In genomic region chr3:64023187-64023860, GRCh38 we compare ENCODE assay signal across 8 cellular contexts. TPM values are rescaled to one million over a fixed set of nuclear protein-coding genes. Genes with fewer than 3 reads are reported as not detected.
DNase-seq lines count a peak whose midpoint lies in the region; ATAC-seq and TF ChIP-seq lines count a peak whose summit lies in the region.

PSMD6 (minus strand) TSS chr3:64023494; CDS start chr3:64023419, 75 bp downstream.

- peak; percentile 86 for DNase-seq in GM10266 (ENCODE audit: extremely low spot score)
- peak; percentile 81 for DNase-seq in HCEC 1CT
- peak; percentile 90 for DNase-seq in MM.1S
- peak; percentile 91 to 98 for DNase-seq in activated naive CD4-positive, alpha-beta T cell treated with anti-CD3 and anti-CD28 coated beads, Interleukin-2, amount 50 U/mL, for 72 hours (ENCODE audit: low spot score in 2 of 2)
- DNase-seq in glutamatergic neuron = peak; percentile 97
- DNase-seq in osteocyte (ENCODE audit: extremely low spot score, unreplicated experiment) = peak; percentile 98

- peak within 1 kb of the TSS; percentile 78 for H2AFZ ChIP-seq in MM.1S (ENCODE audit: low read length)

- H3K4me3 Mint-ChIP-seq in glutamatergic neuron (ENCODE audit: unreplicated experiment) (peak within 1 kb of the TSS; percentile 87), osteocyte (ENCODE audit: unreplicated experiment) (peak within 1 kb of the TSS; percentile 84)

- no peaks in the 10 kb centered on the region for H3K9me3 Mint-ChIP-seq in activated naive CD4-positive, alpha-beta T cell treated with anti-CD3 and anti-CD28 coated beads, Interleukin-2, amount 50 U/mL, for 72 hours
- H3K9me3 Mint-ChIP-seq in glutamatergic neuron (ENCODE audit: unreplicated experiment) (peaks cover 2% of the 10 kb centered on the region), osteocyte (ENCODE audit: unreplicated experiment) (no peaks in the 10 kb centered on the region)

- H3K36me3 ChIP-seq in MM.1S (replicated peaks; ENCODE audit: insufficient read depth, low read length) (peaks cover 7% of the 10 kb centered on the region; the same call in 1 of the 2 replicates), thymus (ENCODE audit: control insufficient read depth, insufficient read depth) (peaks cover under 1% of the 10 kb centered on the region)

- H3K27me3 ChIP-seq in MM.1S (replicated peaks; ENCODE audit: insufficient read depth, low read length) = no peaks in the 10 kb centered on the region
- H3K27me3 ChIP-seq in thymus (ENCODE audit: control insufficient read depth, insufficient read depth) = no peaks in the 10 kb centered on the region

- ATAC-seq in SK-N-SH treated with all-trans-retinoic acid at 6 μM for 48 hours = peak; percentile 94
- ATAC-seq in activated naive CD4-positive, alpha-beta T cell treated with anti-CD3 and anti-CD28 coated beads, Interleukin-2, amount 50 U/mL, for 72 hours = peak; percentile 92

- H3K4me2 ChIP-seq in MM.1S (ENCODE audit: low read depth, low read length) = peak within 1 kb of the TSS; percentile 93

- H3K4me3 ChIP-seq in MM.1S (ENCODE audit: low read length) = peak within 1 kb of the TSS; percentile 90
- H3K4me3 ChIP-seq in thymus (ENCODE audit: low read length) = peak within 1 kb of the TSS; percentile 95

- H3K9me2 ChIP-seq in MM.1S (replicated peaks; ENCODE audit: insufficient read depth, low read length) = no peaks in the 10 kb centered on the region

- H3F3A ChIP-seq in MM.1S (ENCODE audit: insufficient read depth, low read length) = peaks cover 3% of the 10 kb centered on the region; the same call in 1 of the 2 replicates

- H3K4me1 ChIP-seq in MM.1S (ENCODE audit: low read length) (peaks cover 21% of the 10 kb centered on the region), thymus (ENCODE audit: control insufficient read depth, insufficient read depth, low read length) (peaks cover 9% of the 10 kb centered on the region)

- peak; percentile 100 for TF ChIP-seq CTCF in GM10266 (IDR thresholded peaks at IDR 0.05; ENCODE audit: control insufficient read depth, insufficient read depth, low read depth, missing control alignments)
- TF ChIP-seq CTCF in MM.1S (IDR thresholded peaks at IDR 0.05; ENCODE audit: low read length) = peak; percentile 99
- peak; percentile 99 for TF ChIP-seq CTCF in glutamatergic neuron (IDR thresholded peaks at IDR 0.05; ENCODE audit: partially characterized antibody, unreplicated experiment)
- peak; percentile 99 for TF ChIP-seq CTCF in osteocyte (IDR thresholded peaks at IDR 0.05)

- H3K36me3 Mint-ChIP-seq in activated naive CD4-positive, alpha-beta T cell treated with anti-CD3 and anti-CD28 coated beads, Interleukin-2, amount 50 U/mL, for 72 hours = peaks cover 13 to 21% of the 10 kb centered on the region in 2 donors
- no peaks in the 10 kb centered on the region for H3K36me3 Mint-ChIP-seq in glutamatergic neuron (ENCODE audit: unreplicated experiment)
- peaks cover 14% of the 10 kb centered on the region for H3K36me3 Mint-ChIP-seq in osteocyte (ENCODE audit: unreplicated experiment)

- H3K9ac ChIP-seq in MM.1S (ENCODE audit: low read length) = peak within 1 kb of the TSS; percentile 91

- H3K9me3 ChIP-seq in MM.1S (replicated peaks; ENCODE audit: insufficient read depth, low read length) = no peaks in the 10 kb centered on the region
- H3K9me3 ChIP-seq in thymus (ENCODE audit: control insufficient read depth) = peaks cover 2% of the 10 kb centered on the region

- H3K4me1 Mint-ChIP-seq in glutamatergic neuron (ENCODE audit: low read depth, unreplicated experiment) (peaks cover 5% of the 10 kb centered on the region), osteocyte (ENCODE audit: unreplicated experiment) (peaks cover 24% of the 10 kb centered on the region)

- WGBS in thymus = 3% methylated on average over 59 of the region's 59 CpGs

- peak within 1 kb of the TSS; percentile 71 for H3K27ac ChIP-seq in MM.1S (ENCODE audit: low read length)
- H3K27ac ChIP-seq in thymus (ENCODE audit: low read depth) = peak within 1 kb of the TSS; percentile 91

- peak within 1 kb of the TSS; percentile 87 to 99 for H3K27ac Mint-ChIP-seq in activated naive CD4-positive, alpha-beta T cell treated with anti-CD3 and anti-CD28 coated beads, Interleukin-2, amount 50 U/mL, for 72 hours
- H3K27ac Mint-ChIP-seq in glutamatergic neuron (ENCODE audit: unreplicated experiment) = peak within 1 kb of the TSS; percentile 81
- peak within 1 kb of the TSS; percentile 92 for H3K27ac Mint-ChIP-seq in osteocyte (ENCODE audit: unreplicated experiment)

- no peaks in the 10 kb centered on the region for H3K27me3 Mint-ChIP-seq in glutamatergic neuron (ENCODE audit: unreplicated experiment)
- peaks cover 18% of the 10 kb centered on the region for H3K27me3 Mint-ChIP-seq in osteocyte (ENCODE audit: unreplicated experiment)

- peaks cover 40% of the 10 kb centered on the region for H3K79me2 ChIP-seq in MM.1S (ENCODE audit: low read length)

- H4K20me1 ChIP-seq in MM.1S (ENCODE audit: insufficient read depth, low read length) = no peaks in the 10 kb centered on the region; the same call in 1 of the 2 replicates

TF ChIP-seq in SK-N-SH treated with all-trans-retinoic acid at 6 μM for 48 hours, 23 proteins besides CTCF, POLR2A, EP300 and RAD21:
- TF ChIP-seq ZFP3 (CRISPR knock-in tag; IDR thresholded peaks at IDR 0.05) (no peak; the same call in 1 of the 2 replicates), ESRRG (CRISPR knock-in tag; IDR thresholded peaks at IDR 0.05) (0 out of 2 replicates have a peak, but pooled peaks have one; percentile 30)
- TF ChIP-seq, protein P1, sequence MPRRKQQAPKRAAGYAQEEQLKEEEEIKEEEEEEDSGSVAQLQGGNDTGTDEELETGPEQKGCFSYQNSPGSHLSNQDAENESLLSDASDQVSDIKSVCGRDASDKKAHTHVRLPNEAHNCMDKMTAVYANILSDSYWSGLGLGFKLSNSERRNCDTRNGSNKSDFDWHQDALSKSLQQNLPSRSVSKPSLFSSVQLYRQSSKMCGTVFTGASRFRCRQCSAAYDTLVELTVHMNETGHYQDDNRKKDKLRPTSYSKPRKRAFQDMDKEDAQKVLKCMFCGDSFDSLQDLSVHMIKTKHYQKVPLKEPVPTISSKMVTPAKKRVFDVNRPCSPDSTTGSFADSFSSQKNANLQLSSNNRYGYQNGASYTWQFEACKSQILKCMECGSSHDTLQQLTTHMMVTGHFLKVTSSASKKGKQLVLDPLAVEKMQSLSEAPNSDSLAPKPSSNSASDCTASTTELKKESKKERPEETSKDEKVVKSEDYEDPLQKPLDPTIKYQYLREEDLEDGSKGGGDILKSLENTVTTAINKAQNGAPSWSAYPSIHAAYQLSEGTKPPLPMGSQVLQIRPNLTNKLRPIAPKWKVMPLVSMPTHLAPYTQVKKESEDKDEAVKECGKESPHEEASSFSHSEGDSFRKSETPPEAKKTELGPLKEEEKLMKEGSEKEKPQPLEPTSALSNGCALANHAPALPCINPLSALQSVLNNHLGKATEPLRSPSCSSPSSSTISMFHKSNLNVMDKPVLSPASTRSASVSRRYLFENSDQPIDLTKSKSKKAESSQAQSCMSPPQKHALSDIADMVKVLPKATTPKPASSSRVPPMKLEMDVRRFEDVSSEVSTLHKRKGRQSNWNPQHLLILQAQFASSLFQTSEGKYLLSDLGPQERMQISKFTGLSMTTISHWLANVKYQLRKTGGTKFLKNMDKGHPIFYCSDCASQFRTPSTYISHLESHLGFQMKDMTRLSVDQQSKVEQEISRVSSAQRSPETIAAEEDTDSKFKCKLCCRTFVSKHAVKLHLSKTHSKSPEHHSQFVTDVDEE (CRISPR knock-in tag; IDR thresholded peaks at IDR 0.05) = peak; percentile 40; the same call in 1 of the 2 replicates

RNA-seq across cellular contexts. Expression of gene PSMD6, which starts in this region (rescaled TPM):
- 100 to 1,000 TPM in 1 of 2 donors, 10 to 100 TPM in 1; 87.1 to 166 TPM for total RNA-seq in activated naive CD4-positive, alpha-beta T cell treated with anti-CD3 and anti-CD28 coated beads, Interleukin-2, amount 50 U/mL, for 72 hours
- total RNA-seq in glutamatergic neuron (ENCODE audit: unreplicated experiment) (78.6 TPM), osteocyte (72.6 and 72.9 TPM in 2 replicates)
- 78.9 TPM for polyA plus RNA-seq in thymus

Comparison
In these comparisons a context has a peak if more than half of its experiments do, and no peak if none do; other contexts are left out.
1. Peak in every context shown above with its lines: DNase-seq, ATAC-seq, H3K4me3 ChIP-seq and H3K27ac ChIP-seq.